ENCODE assay signal across 8 cellular contexts in the genomic region with DNA sequence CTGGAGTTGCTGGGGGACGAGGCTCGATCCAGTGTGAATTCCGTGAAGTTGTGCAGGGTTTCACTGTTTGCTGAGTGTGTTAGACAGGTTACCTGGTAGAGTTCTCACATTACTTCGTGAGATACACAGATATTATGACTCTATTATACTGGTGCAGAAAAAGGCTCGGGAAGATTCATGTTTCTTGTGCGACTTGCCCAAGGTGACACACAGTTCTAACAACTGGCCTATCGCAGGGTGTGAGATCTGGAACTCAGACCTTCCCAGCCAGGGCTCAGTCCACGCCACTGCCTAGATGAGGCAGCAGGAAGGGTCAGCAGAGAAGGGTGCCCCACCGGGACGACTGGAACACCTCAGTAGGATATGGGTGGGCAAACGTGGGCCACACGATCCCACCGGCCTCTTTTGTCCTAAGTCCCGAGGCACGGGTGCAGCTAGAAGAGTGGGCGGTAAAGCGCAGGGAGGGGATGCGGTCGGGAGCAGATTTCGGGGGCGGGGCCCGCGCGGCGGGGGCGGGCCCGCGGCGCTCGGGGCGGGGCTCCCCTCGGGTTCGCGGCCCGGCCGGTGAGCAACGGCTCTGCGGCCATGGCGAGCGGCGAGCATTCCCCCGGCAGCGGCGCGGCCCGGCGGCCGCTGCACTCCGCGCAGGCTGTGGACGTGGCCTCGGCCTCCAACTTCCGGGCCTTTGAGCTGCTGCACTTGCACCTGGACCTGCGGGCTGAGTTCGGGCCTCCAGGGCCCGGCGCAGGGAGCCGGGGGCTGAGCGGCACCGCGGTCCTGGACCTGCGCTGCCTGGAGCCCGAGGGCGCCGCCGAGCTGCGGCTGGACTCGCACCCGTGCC. TPM values are rescaled to one million over a fixed set of nuclear protein-coding genes. Genes with fewer than 3 reads are reported as not detected.
DNase-seq lines count a peak whose midpoint lies in the region; ATAC-seq and TF ChIP-seq lines count a peak whose summit lies in the region.

A gene with protein sequence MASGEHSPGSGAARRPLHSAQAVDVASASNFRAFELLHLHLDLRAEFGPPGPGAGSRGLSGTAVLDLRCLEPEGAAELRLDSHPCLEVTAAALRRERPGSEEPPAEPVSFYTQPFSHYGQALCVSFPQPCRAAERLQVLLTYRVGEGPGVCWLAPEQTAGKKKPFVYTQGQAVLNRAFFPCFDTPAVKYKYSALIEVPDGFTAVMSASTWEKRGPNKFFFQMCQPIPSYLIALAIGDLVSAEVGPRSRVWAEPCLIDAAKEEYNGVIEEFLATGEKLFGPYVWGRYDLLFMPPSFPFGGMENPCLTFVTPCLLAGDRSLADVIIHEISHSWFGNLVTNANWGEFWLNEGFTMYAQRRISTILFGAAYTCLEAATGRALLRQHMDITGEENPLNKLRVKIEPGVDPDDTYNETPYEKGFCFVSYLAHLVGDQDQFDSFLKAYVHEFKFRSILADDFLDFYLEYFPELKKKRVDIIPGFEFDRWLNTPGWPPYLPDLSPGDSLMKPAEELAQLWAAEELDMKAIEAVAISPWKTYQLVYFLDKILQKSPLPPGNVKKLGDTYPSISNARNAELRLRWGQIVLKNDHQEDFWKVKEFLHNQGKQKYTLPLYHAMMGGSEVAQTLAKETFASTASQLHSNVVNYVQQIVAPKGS (plus strand): TSS at position 567 of the 841 bp plus-strand sequence. CDS start 19 bp downstream, at position 586.

- in situ Hi-C loops in astrocyte of the cerebellum (cut with HindIII; ENCODE audit: low sequenced_read_pairs), result no loop called here

- DNase-seq in GM03348 (ENCODE audit: low spot score) (peak; percentile 97), astrocyte of the cerebellum (ENCODE audit: low read depth) (no peak), hippocampal formation (lab: John Stamatoyannopoulos, UW) (peak; percentile 53 to 70), sciatic nerve (ENCODE audit: low spot score) (peak; percentile 87), NCI-H446 treated with DMSO at 0.1 percent for 48 hours (lab: John Stamatoyannopoulos, UW) (no peak)
- peak; percentile 66 for DNase-seq in T-helper 2 cell treated with Interferon-gamma antibody and Interleukin-4, amounts not matched to agents 5 μg/mL and 100 μg/mL, for 36 hours (ENCODE audit: low spot score)

- peaks cover 2% of the 10 kb centered on the region for H3K36me3 Mint-ChIP-seq in T-helper 2 cell treated with Interferon-gamma antibody and Interleukin-4, amounts not matched to agents 5 μg/mL and 100 μg/mL, for 36 hours (ENCODE audit: low read depth)

- H3K36me3 ChIP-seq in KOPT-K1 (ENCODE audit: insufficient read depth, low read length), result no peaks in the 10 kb centered on the region

- intact Hi-C loops in sciatic nerve (cut with DNase I), result no loop called here

- H3K9me3 Mint-ChIP-seq in T-helper 2 cell treated with Interferon-gamma antibody and Interleukin-4, amounts not matched to agents 5 μg/mL and 100 μg/mL, for 36 hours, result no peaks in the 10 kb centered on the region

- H3K27ac ChIP-seq in KOPT-K1 (ENCODE audit: low read depth, low read length, poor library complexity, severe bottlenecking), result peak within 1 kb of the TSS; percentile 5

- H3K4me3 ChIP-seq in astrocyte of the cerebellum (ENCODE audit: low read depth, low read length), result peak within 1 kb of the TSS; percentile 70

- H3K27me3 Mint-ChIP-seq in T-helper 2 cell treated with Interferon-gamma antibody and Interleukin-4, amounts not matched to agents 5 μg/mL and 100 μg/mL, for 36 hours (ENCODE audit: low read depth), result peaks cover 11% of the 10 kb centered on the region

- peaks cover 22% of the 10 kb centered on the region for H3K4me1 Mint-ChIP-seq in T-helper 2 cell treated with Interferon-gamma antibody and Interleukin-4, amounts not matched to agents 5 μg/mL and 100 μg/mL, for 36 hours (ENCODE audit: low read depth)

- ATAC-seq in GM21786 (IDR thresholded peaks at IDR 0.05; ENCODE audit: unreplicated experiment) (peak; percentile 68), sciatic nerve (peak; percentile 79)

- TF ChIP-seq CTCF in astrocyte of the cerebellum (IDR thresholded peaks at IDR 0.05; ENCODE audit: low read depth, low read length, missing control alignments), result no peak

- H3K9me3 ChIP-seq in KOPT-K1 (ENCODE audit: insufficient read depth, low read length, poor library complexity, severe bottlenecking), result no peaks in the 10 kb centered on the region

- peak within 1 kb of the TSS; percentile 95 for H3K4me3 Mint-ChIP-seq in T-helper 2 cell treated with Interferon-gamma antibody and Interleukin-4, amounts not matched to agents 5 μg/mL and 100 μg/mL, for 36 hours

- H3K27ac Mint-ChIP-seq in T-helper 2 cell treated with Interferon-gamma antibody and Interleukin-4, amounts not matched to agents 5 μg/mL and 100 μg/mL, for 36 hours, result peak within 1 kb of the TSS; percentile 87

RNA-seq across cellular contexts. Expression of the gene that starts here (rescaled TPM):
- total RNA-seq in sciatic nerve, result 42.8 TPM

Comparison
In these comparisons a context has a peak if more than half of its experiments do, and no peak if none do; other contexts are left out.
1. DNase-seq: peak in GM03348 (single experiment), T-helper 2 cell treated with Interferon-gamma antibody and Interleukin-4, amounts not matched to agents 5 μg/mL and 100 μg/mL, for 36 hours (single experiment), hippocampal formation (2 of 2) and sciatic nerve (single experiment); none in astrocyte of the cerebellum (single experiment) and NCI-H446 treated with DMSO at 0.1 percent for 48 hours (single experiment).